In genomic region chr17:47275245-47275984, GRCh38 we compare ENCODE assay signal across 8 cellular contexts. TPM values are rescaled to one million over a fixed set of nuclear protein-coding genes. Genes with fewer than 3 reads are reported as not detected.
A peak's percentile ranks its signal among the peaks of the same experiment; 100 is the strongest.
DNase-seq lines count a peak whose midpoint lies in the region; ATAC-seq and TF ChIP-seq lines count a peak whose summit lies in the region.

No MANE protein-coding gene starts in this region.

- peaks cover 32% of the 10 kb centered on the region for H3K4me1 ChIP-seq in hepatocyte (ENCODE audit: insufficient read depth)
- peaks cover 0 to 69% (median 64%) of the 10 kb centered on the region in 4 donors for H3K4me1 ChIP-seq in sigmoid colon

- no peak for TF ChIP-seq POLR2A in sigmoid colon (IDR thresholded peaks at IDR 0.05)

- H3K9me2 ChIP-seq in hepatocyte (replicated peaks; ENCODE audit: insufficient read depth) = no peaks in the 10 kb centered on the region

- intact Hi-C loops in sigmoid colon (cut with DNase I) = loop anchor here (2.0 kb wide), 1 partner anchor 21 kb away; no protein-coding TSS in a partner anchor
- intact Hi-C loops in activated CD4-positive, alpha-beta T cell treated with anti-CD3 and anti-CD28 coated beads for 36 hours (cut with DNase I, micrococcal nuclease) = no loop called here

- peaks cover 2% of the 10 kb centered on the region for H3K27me3 Mint-ChIP-seq in activated CD4-positive, alpha-beta T cell treated with anti-CD3 and anti-CD28 coated beads for 36 hours

- H4K20me1 ChIP-seq in hepatocyte (ENCODE audit: insufficient read depth, poor library complexity, severe bottlenecking) = no peaks in the 10 kb centered on the region

- no peak for ATAC-seq in HG03139 (IDR thresholded peaks at IDR 0.05; ENCODE audit: unreplicated experiment)
- no peak for ATAC-seq in activated CD4-positive, alpha-beta T cell treated with anti-CD3 and anti-CD28 coated beads for 36 hours

- no peaks in the 10 kb centered on the region for H3K79me2 ChIP-seq in hepatocyte

- peak overlapping the region; percentile 71 for H3K4me2 ChIP-seq in hepatocyte

- no peaks in the 10 kb centered on the region for H3K27me3 ChIP-seq in hepatocyte
- H3K27me3 ChIP-seq in sigmoid colon = no peaks in the 10 kb centered on the region

- H3K4me3 ChIP-seq in hepatocyte (no peak overlapping the region), sigmoid colon (no peak overlapping the region)

- peak overlapping the region; percentile 65 for H2AFZ ChIP-seq in hepatocyte

- H3K9me3 ChIP-seq in hepatocyte (ENCODE audit: low read depth) (no peaks in the 10 kb centered on the region), sigmoid colon (no peaks in the 10 kb centered on the region)

- H3K27ac ChIP-seq in hepatocyte (peak overlapping the region; percentile 88), sigmoid colon (peak overlapping the region; percentile 86 to 92 (median 88))

- no peaks in the 10 kb centered on the region for H3K9me3 Mint-ChIP-seq in activated CD4-positive, alpha-beta T cell treated with anti-CD3 and anti-CD28 coated beads for 36 hours (ENCODE audit: low read depth)

- CTCF ChIA-PET in activated CD4-positive, alpha-beta T cell treated with anti-CD3 and anti-CD28 coated beads for 36 hours (lab: Charles Lee) = no interaction called here

- WGBS in hepatocyte (ENCODE audit: low lambda C conversion rate, missing lambda C conversion rate) = 15% methylated on average over 13 of the region's 13 CpGs
- 62 to 74% methylated on average over 13 of the region's 13 CpGs for WGBS in sigmoid colon, 2 donors

- 0 out of 2 replicates have a peak, but pooled peaks have one; percentile 10 for TF ChIP-seq CTCF in GM12874 (IDR thresholded peaks at IDR 0.05; ENCODE audit: insufficient read depth, low read depth, low read length)
- TF ChIP-seq CTCF in hepatocyte (IDR thresholded peaks at IDR 0.05; ENCODE audit: poor library complexity) = no peak
- TF ChIP-seq CTCF in sigmoid colon (IDR thresholded peaks at IDR 0.05) = no peak

- H3K36me3 ChIP-seq in hepatocyte (replicated peaks; ENCODE audit: insufficient read depth, low read depth) (no peaks in the 10 kb centered on the region), sigmoid colon (no peaks in the 10 kb centered on the region)

- POLR2A ChIA-PET in activated CD4-positive, alpha-beta T cell treated with anti-CD3 and anti-CD28 coated beads for 36 hours (lab: Charles Lee) = no interaction called here

- no peaks in the 10 kb centered on the region for H3K4me1 Mint-ChIP-seq in activated CD4-positive, alpha-beta T cell treated with anti-CD3 and anti-CD28 coated beads for 36 hours

- DNase-seq in amniotic stem cell (lab: John Stamatoyannopoulos, UW) (peak; percentile 24), hepatocyte (ENCODE audit: low spot score) (peak; percentile 88), sigmoid colon (peak; percentile 98), COLO668 (lab: John Stamatoyannopoulos, UW; ENCODE audit: unreplicated experiment) (no peak), NCI-H82 (lab: John Stamatoyannopoulos, UW) (no peak)
- DNase-seq in activated CD4-positive, alpha-beta T cell treated with anti-CD3 and anti-CD28 coated beads for 36 hours = no peak

- H3K4me3 Mint-ChIP-seq in activated CD4-positive, alpha-beta T cell treated with anti-CD3 and anti-CD28 coated beads for 36 hours = no peak overlapping the region

- H3K27ac Mint-ChIP-seq in activated CD4-positive, alpha-beta T cell treated with anti-CD3 and anti-CD28 coated beads for 36 hours = no peak overlapping the region

- H3K36me3 Mint-ChIP-seq in activated CD4-positive, alpha-beta T cell treated with anti-CD3 and anti-CD28 coated beads for 36 hours (ENCODE audit: low read depth) = no peaks in the 10 kb centered on the region

- TF ChIP-seq EP300 in sigmoid colon (IDR thresholded peaks at IDR 0.05) = peak; percentile 39 to 93 (median 55)

RNA-seq across cellular contexts. Expression of gene ITGB3, which starts 21.8 kb away (rescaled TPM):
- 1.4 TPM in 2 replicates for total RNA-seq in hepatocyte
- 0.66 and 0.95 TPM in 2 replicates for polyA plus RNA-seq in hepatocyte
- total RNA-seq in sigmoid colon = 10 to 100 TPM; 28.5 to 62.7 (median 40.1) TPM
- polyA plus RNA-seq in sigmoid colon = 1 to 10 TPM in 2 of 3 donors, under 1 TPM in 1; 0.69 to 3.4 (median 1.8) TPM
- total RNA-seq in activated CD4-positive, alpha-beta T cell treated with anti-CD3 and anti-CD28 coated beads for 36 hours = under 1 TPM in 1 of 2 experiments, not detected in 1; 0.04 TPM

RNA-seq across cellular contexts. Expression of gene EFCAB13, which starts 48.3 kb away (rescaled TPM):
- total RNA-seq in hepatocyte = 3.1 and 7.9 TPM in 2 replicates
- 1.9 and 2.1 TPM in 2 replicates for polyA plus RNA-seq in hepatocyte
- 10 to 100 TPM in 3 of 4 donors, 1 to 10 TPM in 1; 8.7 to 16.3 (median 15.4) TPM for total RNA-seq in sigmoid colon
- 1 to 10 TPM in 2 of 3 donors, under 1 TPM in 1; 0.46 to 3.6 (median 1.7) TPM for polyA plus RNA-seq in sigmoid colon
- total RNA-seq in activated CD4-positive, alpha-beta T cell treated with anti-CD3 and anti-CD28 coated beads for 36 hours = 1 to 10 TPM; 4.6 to 5.9 TPM

Comparison
In these comparisons a context has a peak if more than half of its experiments do, and no peak if none do; other contexts are left out.
1. DNase-seq: peak in amniotic stem cell (single experiment), hepatocyte (single experiment) and sigmoid colon (single experiment); none in COLO668 (single experiment), NCI-H82 (single experiment) and activated CD4-positive, alpha-beta T cell treated with anti-CD3 and anti-CD28 coated beads for 36 hours (single experiment).
2. RNA of gene ITGB3, which starts 21.8 kb away (total RNA-seq): 28.5 to 62.7 TPM in sigmoid colon; 1.4 TPM in hepatocyte and 0.04 TPM in activated CD4-positive, alpha-beta T cell treated with anti-CD3 and anti-CD28 coated beads for 36 hours; every median in the first group is over 10 times any median in the second.